8 cellular contexts compared by ENCODE assay signal in genomic region chr10:3803884-3804741, GRCh38. TPM values are rescaled to one million over a fixed set of nuclear protein-coding genes. Genes with fewer than 3 reads are reported as not detected.
DNase-seq lines count a peak whose midpoint lies in the region; ATAC-seq and TF ChIP-seq lines count a peak whose summit lies in the region.

No MANE protein-coding gene starts in this region.

- H3K4me1 ChIP-seq in ascending aorta (peaks cover 15 to 37% of the 10 kb centered on the region in 2 donors), mesodermal cell (ENCODE audit: control insufficient read depth, insufficient read depth, low read length, poor library complexity, severe bottlenecking) (peaks cover 62% of the 10 kb centered on the region), tibial nerve (peaks cover 0 to 51% (median 43%) of the 10 kb centered on the region in 4 donors)

- H3K4me3 ChIP-seq in GM08714 (ENCODE audit: low read length) (peak overlapping the region; percentile 32; the same call in 1 of the 2 replicates), ascending aorta (no peak overlapping the region), mesodermal cell (ENCODE audit: extremely low read depth, insufficient read depth, low read length, poor library complexity, severe bottlenecking) (no peak overlapping the region), tibial nerve (no peak overlapping the region)

- in situ Hi-C loops in ACHN (cut with HindIII; ENCODE audit: low pct_ligation_motif_present, low pct_unique_long_range_greater_than_20kb, low sequenced_read_pairs): no loop called here

- no peaks in the 10 kb centered on the region for H3K9me3 ChIP-seq in ascending aorta
- H3K9me3 ChIP-seq in mesodermal cell (ENCODE audit: control insufficient read depth, low read length): no peaks in the 10 kb centered on the region
- no peaks in the 10 kb centered on the region for H3K9me3 ChIP-seq in tibial nerve

- ATAC-seq in GM19395 (IDR thresholded peaks at IDR 0.05; ENCODE audit: unreplicated experiment): no peak

- H3K36me3 ChIP-seq in ascending aorta (no peaks in the 10 kb centered on the region), mesodermal cell (ENCODE audit: control insufficient read depth, insufficient read depth, low read length) (no peaks in the 10 kb centered on the region), tibial nerve (no peaks in the 10 kb centered on the region)

- intact Hi-C loops in ascending aorta (cut with DNase I): loop anchor here (1.0 kb wide), 1 partner anchor 18 kb away; no protein-coding TSS in a partner anchor

- TF ChIP-seq CTCF in ascending aorta (IDR thresholded peaks at IDR 0.05) (no peak), tibial nerve (IDR thresholded peaks at IDR 0.05) (no peak)

- H3K27ac ChIP-seq in ascending aorta (peak overlapping the region; percentile 88 to 92), mesodermal cell (ENCODE audit: low read depth, low read length, severe bottlenecking) (peak overlapping the region; percentile 97), tibial nerve (peak overlapping the region; percentile 64 to 92 (median 84))

- H3K27me3 ChIP-seq in ascending aorta (no peaks in the 10 kb centered on the region), tibial nerve (no peaks in the 10 kb centered on the region)

- no peak for TF ChIP-seq EP300 in tibial nerve (IDR thresholded peaks at IDR 0.05)

- no peak for TF ChIP-seq POLR2A in tibial nerve (IDR thresholded peaks at IDR 0.05)

- DNase-seq in SIG-M5 treated with dmso at 0.1 percent for 504 hours (lab: John Stamatoyannopoulos, UW; ENCODE audit: unreplicated experiment): peak; percentile 81
- no peak for DNase-seq in ascending aorta (ENCODE audit: low spot score in 2 of 2)
- no peak for DNase-seq in tibial nerve (ENCODE audit: low spot score in 2 of 2)
- DNase-seq in ACHN: no peak
- DNase-seq in NCI-H446 treated with DMSO at 0.1 percent for 48 hours (lab: John Stamatoyannopoulos, UW): no peak

- 81 to 89% methylated on average over 4 to 6 of the region's 13 CpGs for WGBS in mesodermal cell (ENCODE audit: insufficient coverage in 2 of 2), 2 experiments
- WGBS in tibial nerve, 2 donors: 30 to 32% methylated on average over 13 of the region's 13 CpGs

RNA-seq across cellular contexts. Expression of gene KLF6, which starts 19.1 kb away (rescaled TPM):
- total RNA-seq in ascending aorta (144 TPM), tibial nerve (100 to 1,000 TPM; 156 to 226 (median 189) TPM)
- 70.0 TPM for polyA plus RNA-seq in mesodermal cell (2013, experiment 1 of 2)
- polyA plus RNA-seq in mesodermal cell (2013, experiment 2 of 2): 71.2 TPM
